ENCODE assay signal across 18 cellular contexts in the genomic region with DNA sequence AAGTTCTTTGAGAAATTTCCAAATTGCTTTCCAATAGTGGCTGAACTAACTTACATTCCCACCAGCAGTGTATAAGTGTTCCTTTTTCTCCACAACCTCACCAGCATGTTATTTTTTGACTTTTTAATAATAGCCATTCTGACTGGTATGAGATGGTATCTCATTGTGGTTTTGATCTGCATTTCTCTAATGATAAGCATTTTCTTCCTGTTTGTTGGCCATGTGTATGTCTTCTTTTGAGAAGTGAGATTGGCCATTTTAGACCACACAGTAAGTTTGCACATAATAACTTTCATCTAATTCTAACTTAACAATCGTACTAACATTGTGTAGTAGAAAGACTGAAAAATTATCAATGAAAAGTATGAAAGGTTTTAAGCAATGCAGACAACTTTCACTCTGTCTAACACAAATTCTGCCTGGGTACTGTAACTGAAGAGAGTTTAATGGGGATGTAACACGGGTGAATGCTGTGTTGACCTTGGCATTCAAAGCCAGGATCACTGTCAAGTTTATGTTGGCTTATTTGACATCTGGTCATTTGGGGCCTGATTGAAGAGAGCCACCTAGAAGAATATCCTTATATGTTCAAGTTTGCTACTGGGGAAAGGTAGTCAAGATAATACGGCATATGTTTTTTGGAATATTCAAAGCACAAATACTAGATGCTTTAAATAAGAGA.
"Had no signal": no experiment of that assay in that cellular context is flagged by ENCODE, and none has a peak within 500 bp of the region (broad histone marks: within the 10 kb centered on the region; RNA-seq: fewer than 3 reads in every experiment).

No MANE protein-coding gene starts in this region.

- H3K9me3 Mint-ChIP-seq: activated T-helper 1 cell treated with anti-CD3 and anti-CD28 coated beads, Interleukin-12 subunit alpha, Interleukin-12 subunit beta, Interleukin-2, Interleukin-4 antibody, amounts not matched to agents 30 ng/mL and 10 ng/mL and 1 ng/mL, durations not matched to agents 14 hours and 24 hours and 36 hours; natural killer cell had no signal

- H3K27me3 ChIP-seq: cardiac muscle cell, gastrocnemius medialis had no signal

- H3K36me3 Mint-ChIP-seq: natural killer cell had no signal

- DNase-seq: activated CD4-positive, alpha-beta T cell treated with anti-CD3 and anti-CD28 coated beads for 4 hours; activated CD8-positive, alpha-beta memory T cell treated with anti-CD3 and anti-CD28 coated beads, Interleukin-2, amount 50 U/mL, for 48 hours; activated CD8-positive, alpha-beta T cell treated with anti-CD3 and anti-CD28 coated beads, Interleukin-2, amount 10 ng/mL, durations not matched to agents 7 days and 5 days; activated naive CD4-positive, alpha-beta T cell; effector CD4-positive, alpha-beta T cell; gastrocnemius medialis; hippocampal formation; natural killer cell; nucleus accumbens; right cardiac atrium; stimulated activated CD4-positive, alpha-beta T cell treated with anti-CD3 and anti-CD28 coated beads, Interleukin-12 subunit alpha, Interleukin-12 subunit beta, amount 100 ng/mL, for 4 hours; stimulated activated naive CD4-positive, alpha-beta T cell; trophoblast cell; WERI-Rb-1 had no signal

- ATAC-seq: activated CD8-positive, alpha-beta T cell treated with anti-CD3 and anti-CD28 coated beads, Interleukin-2, amount 10 ng/mL, durations not matched to agents 7 days and 5 days; gastrocnemius medialis; natural killer cell had no signal

- H3K9me3 ChIP-seq: gastrocnemius medialis had no signal

- H3K4me3 ChIP-seq: cardiac muscle cell, coronary artery, gastrocnemius medialis had no signal

- H3K27ac Mint-ChIP-seq: activated CD8-positive, alpha-beta T cell treated with anti-CD3 and anti-CD28 coated beads, Interleukin-2, amount 10 ng/mL, durations not matched to agents 7 days and 5 days; activated T-helper 1 cell treated with anti-CD3 and anti-CD28 coated beads, Interleukin-12 subunit alpha, Interleukin-12 subunit beta, Interleukin-2, Interleukin-4 antibody, amounts not matched to agents 30 ng/mL and 10 ng/mL and 1 ng/mL, durations not matched to agents 14 hours and 24 hours and 36 hours; natural killer cell; progenitor cell of endocrine pancreas had no signal

- H3K27ac ChIP-seq: gastrocnemius medialis, WERI-Rb-1 had no signal

- H3K4me3 Mint-ChIP-seq: activated CD8-positive, alpha-beta T cell treated with anti-CD3 and anti-CD28 coated beads, Interleukin-2, amount 10 ng/mL, durations not matched to agents 7 days and 5 days; activated T-helper 1 cell treated with anti-CD3 and anti-CD28 coated beads, Interleukin-12 subunit alpha, Interleukin-12 subunit beta, Interleukin-2, Interleukin-4 antibody, amounts not matched to agents 30 ng/mL and 10 ng/mL and 1 ng/mL, durations not matched to agents 14 hours and 24 hours and 36 hours; natural killer cell had no signal

- H3K36me3 ChIP-seq: cardiac muscle cell, gastrocnemius medialis, WERI-Rb-1 had no signal
